14 cellular contexts compared by ENCODE assay signal in genomic region chr1:217188280-217189235, GRCh38.
A peak's percentile ranks its signal among the peaks of the same experiment; 100 is the strongest.
DNase-seq lines count a peak whose midpoint lies in the region; TF ChIP-seq lines count a peak whose summit lies in the region.
"Had no signal": no experiment of that assay in that cellular context is flagged by ENCODE, and none has a peak within 500 bp of the region (broad histone marks: within the 10 kb centered on the region; RNA-seq: fewer than 3 reads in every experiment).

No MANE protein-coding gene starts in this region.

- H2BK5ac ChIP-seq in mesendoderm (ENCODE audit: low read length): no peak overlapping the region

- TF ChIP-seq CTCF in epithelial cell of esophagus (IDR thresholded peaks at IDR 0.05; ENCODE audit: insufficient read depth, low read depth, low read length, missing control alignments): no peak

- no peak overlapping the region for H3K23ac ChIP-seq in mesendoderm (ENCODE audit: low read length)

- H3K27me3 ChIP-seq in muscle layer of duodenum (ENCODE audit: low read depth, low read length) (no peaks in the 10 kb centered on the region), mesendoderm (ENCODE audit: insufficient read depth, low read length, poor library complexity) (no peaks in the 10 kb centered on the region)
- H3K27me3 ChIP-seq: BLaER1, ovary had no signal

- H2AK5ac ChIP-seq in mesendoderm (ENCODE audit: low read length): no peak overlapping the region

- DNase-seq in NCI-H345 (lab: John Stamatoyannopoulos, UW) (peak; percentile 19), NCI-H345 treated with DMSO at 0.1 percent for 48 hours (lab: John Stamatoyannopoulos, UW; ENCODE audit: unreplicated experiment) (no peak), NCI-H2107 (lab: John Stamatoyannopoulos, UW) (peak; percentile 6), epithelial cell of esophagus (ENCODE audit: low read depth) (peak; percentile 8), putamen (ENCODE audit: low spot score) (no peak), mesendoderm (no peak), NCI-H1092 (lab: John Stamatoyannopoulos, UW) (no peak)
- DNase-seq: activated CD4-positive, alpha-beta T cell treated with anti-CD3 and anti-CD28 coated beads, Interleukin-2, amount 50 U/mL, for 1 hour; aorta; Calu3; ovary had no signal

- peaks cover 0 to 8% of the 10 kb centered on the region in 2 donors for H3K9me3 ChIP-seq in muscle layer of duodenum (ENCODE audit: control insufficient read depth in 1 of 2, low read length in 2 of 2)
- H3K9me3 ChIP-seq: A549, BLaER1, ovary had no signal

- no peak overlapping the region for H4K5ac ChIP-seq in mesendoderm (ENCODE audit: low read length)

- H3K9ac ChIP-seq in mesendoderm (ENCODE audit: low read length): no peak overlapping the region
- H3K9ac ChIP-seq: BLaER1 had no signal

- no peak overlapping the region for H3K18ac ChIP-seq in mesendoderm (ENCODE audit: low read length)

- no peak overlapping the region for H3K4ac ChIP-seq in mesendoderm (ENCODE audit: low read depth, low read length)

- no peaks in the 10 kb centered on the region for H3K79me1 ChIP-seq in mesendoderm (ENCODE audit: low read length)

- H3K36me3 ChIP-seq in muscle layer of duodenum (ENCODE audit: control insufficient read depth in 1 of 2, insufficient read depth in 2 of 2, low read length in 2 of 2): no peaks in the 10 kb centered on the region
- no peaks in the 10 kb centered on the region for H3K36me3 ChIP-seq in mesendoderm (ENCODE audit: control insufficient read depth, insufficient read depth, low read length)
- H3K36me3 ChIP-seq: BLaER1, ovary had no signal

- no peaks in the 10 kb centered on the region for H3K79me2 ChIP-seq in mesendoderm (ENCODE audit: control insufficient read depth, insufficient read depth, low read length)

- H3K4me1 ChIP-seq in muscle layer of duodenum (ENCODE audit: control insufficient read depth in 1 of 2, insufficient read depth in 2 of 2, low read length in 2 of 2): no peaks in the 10 kb centered on the region
- no peaks in the 10 kb centered on the region for H3K4me1 ChIP-seq in mesendoderm (ENCODE audit: control insufficient read depth, low read depth, low read length)
- H3K4me1 ChIP-seq: A549, BLaER1 had no signal

- H3K27ac ChIP-seq in muscle layer of duodenum (ENCODE audit: low read length): peak overlapping the region; percentile 26
- no peak overlapping the region for H3K27ac ChIP-seq in mesendoderm (ENCODE audit: low read depth, low read length)
- H3K27ac ChIP-seq: A549, BLaER1, ovary had no signal

- no peak overlapping the region for H4K8ac ChIP-seq in mesendoderm (ENCODE audit: low read depth, low read length)

- H3K4me3 ChIP-seq in epithelial cell of esophagus (ENCODE audit: low read length) (no peak overlapping the region), muscle layer of duodenum (ENCODE audit: low read depth in 1 of 2, low read length in 2 of 2) (no peak overlapping the region), mesendoderm (ENCODE audit: low read length) (no peak overlapping the region)
- H3K4me3 ChIP-seq: A549, BLaER1, ovary had no signal

- H2BK15ac ChIP-seq in mesendoderm (replicated peaks; ENCODE audit: low read depth): no peak overlapping the region

- H2BK120ac ChIP-seq in mesendoderm (ENCODE audit: low read depth, low read length): no peak overlapping the region

- H3K56ac ChIP-seq in mesendoderm (ENCODE audit: low read length): no peak overlapping the region

- WGBS in mesendoderm (ENCODE audit: extremely low coverage, insufficient coverage, low lambda C conversion rate): no CpG with 5 or more reads among the region's 7 CpGs

- H3K4me2 ChIP-seq in mesendoderm (ENCODE audit: low read length): no peak overlapping the region
- H3K4me2 ChIP-seq: A549, BLaER1 had no signal

Comparison
In these comparisons a context has a peak if more than half of its experiments do, and no peak if none do; other contexts are left out.
1. DNase-seq: peak in NCI-H345 (single experiment), NCI-H2107 (single experiment) and epithelial cell of esophagus (single experiment); none in NCI-H345 treated with DMSO at 0.1 percent for 48 hours (single experiment), putamen (single experiment), mesendoderm (single experiment) and NCI-H1092 (single experiment).